Comparison of ENCODE assay signal across 14 cellular contexts in genomic region chr22:20197407-20198030, GRCh38. TPM values are rescaled to one million over a fixed set of nuclear protein-coding genes. Genes with fewer than 3 reads are reported as not detected.
DNase-seq lines count a peak whose midpoint lies in the region; ATAC-seq and TF ChIP-seq lines count a peak whose summit lies in the region.
"Had no signal": no experiment of that assay in that cellular context is flagged by ENCODE, and none has a peak within 500 bp of the region (broad histone marks: within the 10 kb centered on the region; RNA-seq: fewer than 3 reads in every experiment).

No MANE protein-coding gene starts in this region.

- H3K23ac ChIP-seq in neuronal stem cell (ENCODE audit: low read depth, low read length, poor library complexity) = peak overlapping the region; percentile 87

- TF ChIP-seq CTCF in VCaP (conservative IDR thresholded peaks at IDR 0.05) = no peak

- H2BK120ac ChIP-seq in neuronal stem cell (ENCODE audit: low read depth, low read length) = no peak overlapping the region

- peak overlapping the region; percentile 2 for H2BK15ac ChIP-seq in neuronal stem cell (ENCODE audit: low read length)

- no peaks in the 10 kb centered on the region for H3K79me1 ChIP-seq in neuronal stem cell (ENCODE audit: low read depth, low read length)

- H4K8ac ChIP-seq in neuronal stem cell (ENCODE audit: low read depth, low read length) = no peak overlapping the region

- no peak overlapping the region for H4K91ac ChIP-seq in neuronal stem cell (ENCODE audit: low read depth, low read length, poor library complexity)

- peak; percentile 67 for ATAC-seq in left lobe of liver

- no CpG with 5 or more reads among the region's 18 CpGs for WGBS in neuronal stem cell (ENCODE audit: extremely low coverage in 2 of 2, insufficient read length in 2 of 2, insufficient replicate concordance in 1 of 2), 2 donors

- H2BK5ac ChIP-seq in neuronal stem cell (ENCODE audit: low read length) = peak overlapping the region; percentile 54

- DNase-seq in left lobe of liver (ENCODE audit: low spot score) (no peak), neuronal stem cell (ENCODE audit: low spot score) (no peak), superior temporal gyrus (ENCODE audit: extremely low spot score) (no peak), GM19238 (ENCODE audit: insufficient read length, low spot score) (no peak), HPDE6-E6E7 (ENCODE audit: extremely low spot score) (no peak)
- DNase-seq in activated CD8-positive, alpha-beta memory T cell treated with anti-CD3 and anti-CD28 coated beads, Interleukin-2, amount 50 U/mL, for 4 hours = no peak
- DNase-seq: ACHN; BE2C; C1 segment of cervical spinal cord; Caco-2; CD4-positive, alpha-beta T cell had no signal

- peak overlapping the region; percentile 15 for H3K18ac ChIP-seq in neuronal stem cell (ENCODE audit: low read length)

- H3K4me2 ChIP-seq in neuronal stem cell (ENCODE audit: insufficient read depth, low read length, poor library complexity, severe bottlenecking) = no peak overlapping the region

- no peak overlapping the region for H2AK5ac ChIP-seq in neuronal stem cell (ENCODE audit: low read depth, low read length)

- H3K4me1 ChIP-seq in neuronal stem cell (ENCODE audit: control insufficient read depth in 2 of 2, insufficient read depth in 1 of 2, low read depth in 1 of 2, low read length in 2 of 2) = peaks cover 4 to 8% of the 10 kb centered on the region in 2 donors
- H3K4me1 ChIP-seq: BE2C, Caco-2, HAP-1 had no signal

- H3K36me3 ChIP-seq in neuronal stem cell (replicated peaks in 1 of 2; ENCODE audit: control insufficient read depth in 2 of 2, insufficient read depth in 2 of 2, low read length in 2 of 2) = no peaks in the 10 kb centered on the region
- H3K36me3 ChIP-seq: BE2C, HAP-1 had no signal

- H3K27ac ChIP-seq in VCaP (peak overlapping the region; percentile 41; the same call in 1 of the 2 replicates), neuronal stem cell (replicated peaks; ENCODE audit: low read length) (no peak overlapping the region)

- no peak overlapping the region for H3K9ac ChIP-seq in neuronal stem cell (ENCODE audit: low read depth, low read length, poor library complexity)

- peaks cover 0 to 80% (median 7%) of the 10 kb centered on the region in 3 experiments for H3K27me3 ChIP-seq in neuronal stem cell (ENCODE audit: control insufficient read depth in 3 of 3, insufficient read depth in 3 of 3, low read depth in 1 of 3, low read length in 3 of 3)
- H3K27me3 ChIP-seq: BE2C had no signal

- H3K4me3 ChIP-seq in neuronal stem cell (ENCODE audit: low read length in 2 of 2) = no peak overlapping the region
- H3K4me3 ChIP-seq: HAP-1 had no signal

- H3K9me3 ChIP-seq in neuronal stem cell (replicated peaks in 1 of 2; ENCODE audit: control insufficient read depth in 2 of 2, insufficient read depth in 1 of 2, low read depth in 1 of 2, low read length in 2 of 2) = no peaks in the 10 kb centered on the region
- H3K9me3 ChIP-seq: BE2C, Caco-2, HAP-1 had no signal

- H2BK12ac ChIP-seq in neuronal stem cell (ENCODE audit: low read length) = no peak overlapping the region

- H3K4ac ChIP-seq in neuronal stem cell (ENCODE audit: low read length) = no peak overlapping the region

- H3K14ac ChIP-seq in neuronal stem cell (ENCODE audit: low read length) = no peak overlapping the region

- no peak overlapping the region for H2AFZ ChIP-seq in neuronal stem cell (ENCODE audit: low read length)

RNA-seq across cellular contexts. Expression of gene CCDC188, which starts 46.7 kb away (rescaled TPM):
- not detected for total RNA-seq in left lobe of liver
- not detected for polyA plus RNA-seq in neuronal stem cell (2013, experiment 1 of 2)
- not detected for polyA plus RNA-seq in neuronal stem cell (2013, experiment 2 of 2)
- total RNA-seq: Caco-2; CD4-positive, alpha-beta T cell; H4 had no signal
